In genomic region chr1:240178366-240178765, GRCh38 we compare ENCODE assay signal across 19 cellular contexts.
"Had no signal": no experiment of that assay in that cellular context is flagged by ENCODE, and none has a peak within 500 bp of the region (broad histone marks: within the 10 kb centered on the region; RNA-seq: fewer than 3 reads in every experiment).

No MANE protein-coding gene starts in this region.

- H3K36me3 ChIP-seq: esophagus squamous epithelium, heart right ventricle, left lung, sigmoid colon, thoracic aorta, upper lobe of left lung had no signal

- H3K4me1 ChIP-seq: esophagus squamous epithelium, heart right ventricle, left lung, sigmoid colon, upper lobe of left lung had no signal

- H3K9me3 Mint-ChIP-seq: activated CD4-positive, alpha-beta memory T cell treated with anti-CD3 and anti-CD28 coated beads, Interleukin-2, amount 10 ng/mL, durations not matched to agents 7 days and 5 days; activated naive CD4-positive, alpha-beta T cell treated with anti-CD3 and anti-CD28 coated beads, Interleukin-2, amount 10 ng/mL, durations not matched to agents 7 days and 5 days; endodermal cell; nephron had no signal

- H3K27me3 Mint-ChIP-seq: activated CD4-positive, alpha-beta memory T cell treated with anti-CD3 and anti-CD28 coated beads, Interleukin-2, amount 10 ng/mL, durations not matched to agents 7 days and 5 days; activated naive CD4-positive, alpha-beta T cell treated with anti-CD3 and anti-CD28 coated beads, Interleukin-2, amount 10 ng/mL, durations not matched to agents 7 days and 5 days; stimulated activated naive B cell treated with anti-CD40 and anti-IgM and Interleukin-4, amounts not matched to agents 10 μg/mL and 1 μg/mL and 100 μg/mL, for 72 hours had no signal

- H3K27ac Mint-ChIP-seq: activated CD4-positive, alpha-beta memory T cell treated with anti-CD3 and anti-CD28 coated beads, Interleukin-2, amount 10 ng/mL, durations not matched to agents 7 days and 5 days; activated naive CD4-positive, alpha-beta T cell treated with anti-CD3 and anti-CD28 coated beads, Interleukin-2, amount 10 ng/mL, durations not matched to agents 7 days and 5 days; endodermal cell; nephron; stimulated activated naive B cell treated with anti-CD40 and anti-IgM and Interleukin-4, amounts not matched to agents 10 μg/mL and 1 μg/mL and 100 μg/mL, for 72 hours had no signal

- H3K4me1 Mint-ChIP-seq: activated CD4-positive, alpha-beta memory T cell treated with anti-CD3 and anti-CD28 coated beads, Interleukin-2, amount 10 ng/mL, durations not matched to agents 7 days and 5 days; activated naive CD4-positive, alpha-beta T cell treated with anti-CD3 and anti-CD28 coated beads, Interleukin-2, amount 10 ng/mL, durations not matched to agents 7 days and 5 days; nephron; stimulated activated naive B cell treated with anti-CD40 and anti-IgM and Interleukin-4, amounts not matched to agents 10 μg/mL and 1 μg/mL and 100 μg/mL, for 72 hours had no signal

- H3K36me3 Mint-ChIP-seq: activated naive CD4-positive, alpha-beta T cell treated with anti-CD3 and anti-CD28 coated beads, Interleukin-2, amount 10 ng/mL, durations not matched to agents 7 days and 5 days; stimulated activated naive B cell treated with anti-CD40 and anti-IgM and Interleukin-4, amounts not matched to agents 10 μg/mL and 1 μg/mL and 100 μg/mL, for 72 hours had no signal

- H3K4me2 ChIP-seq: smooth muscle cell had no signal

- H3K4me3 Mint-ChIP-seq: activated CD4-positive, alpha-beta memory T cell treated with anti-CD3 and anti-CD28 coated beads, Interleukin-2, amount 10 ng/mL, durations not matched to agents 7 days and 5 days; activated naive CD4-positive, alpha-beta T cell treated with anti-CD3 and anti-CD28 coated beads, Interleukin-2, amount 10 ng/mL, durations not matched to agents 7 days and 5 days; endodermal cell; nephron; stimulated activated naive B cell treated with anti-CD40 and anti-IgM and Interleukin-4, amounts not matched to agents 10 μg/mL and 1 μg/mL and 100 μg/mL, for 72 hours had no signal

- H3K27me3 ChIP-seq: esophagus squamous epithelium, heart right ventricle, left lung, sigmoid colon, upper lobe of left lung had no signal

- ATAC-seq: heart right ventricle; left lung; stimulated activated naive B cell treated with anti-CD40 and anti-IgM and Interleukin-4, amounts not matched to agents 10 μg/mL and 1 μg/mL and 100 μg/mL, for 72 hours had no signal

- DNase-seq: activated CD4-positive, alpha-beta memory T cell treated with anti-CD3 and anti-CD28 coated beads, Interleukin-2, amount 10 ng/mL, durations not matched to agents 7 days and 5 days; activated CD4-positive, alpha-beta T cell treated with anti-CD3 and anti-CD28 coated beads for 48 hours; activated effector memory CD4-positive, alpha-beta T cell treated with anti-CD3 and anti-CD28 coated beads, Interleukin-2, amount 50 U/mL, for 16 hours; activated naive CD4-positive, alpha-beta T cell treated with anti-CD3 and anti-CD28 coated beads, Interleukin-2, amount 10 ng/mL, durations not matched to agents 7 days and 5 days; cortex of kidney; endodermal cell; esophagus squamous epithelium; heart right ventricle; left lung; posterior cingulate gyrus; sigmoid colon; stimulated activated CD4-positive, alpha-beta T cell treated with anti-CD3 and anti-CD28 coated beads, Interleukin-15, amount 100 ng/mL, for 24 hours; stimulated activated CD8-positive, alpha-beta memory T cell treated with anti-CD3 and anti-CD28 coated beads, Interleukin-4, amount 100 ng/mL, for 48 hours; stimulated activated naive B cell treated with anti-CD40 and anti-IgM and Interleukin-4, amounts not matched to agents 10 μg/mL and 1 μg/mL and 100 μg/mL, for 72 hours; T-helper 2 cell; upper lobe of left lung had no signal

- H3K27ac ChIP-seq: esophagus squamous epithelium, heart right ventricle, left lung, sigmoid colon, thoracic aorta, upper lobe of left lung had no signal

- H3K9me3 ChIP-seq: esophagus squamous epithelium, heart right ventricle, left lung, sigmoid colon, thoracic aorta, upper lobe of left lung had no signal

- H3K4me3 ChIP-seq: esophagus squamous epithelium, heart right ventricle, left lung, sigmoid colon, smooth muscle cell, thoracic aorta, upper lobe of left lung had no signal
